Comparison of ENCODE assay signal across 36 cellular contexts in the genomic region with DNA sequence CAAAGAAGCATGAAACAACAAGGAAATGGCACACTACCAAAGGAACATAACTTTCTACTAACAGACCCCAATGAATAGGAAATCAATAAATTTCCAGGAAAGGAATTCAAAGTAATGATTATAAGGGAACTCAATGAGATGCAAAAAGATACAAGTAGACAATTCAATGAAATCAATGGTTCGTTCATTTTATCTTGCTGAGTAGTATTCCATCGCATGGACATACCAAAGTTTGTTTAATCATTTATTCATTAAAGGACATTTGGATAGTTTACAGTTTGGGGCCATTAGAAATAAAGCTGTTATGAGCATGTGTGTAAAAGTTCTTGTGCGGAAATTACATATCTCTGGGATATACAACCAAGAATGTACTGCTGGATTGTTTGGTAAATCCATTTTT. TPM values are rescaled to one million over a fixed set of nuclear protein-coding genes. Genes with fewer than 3 reads are reported as not detected.
"Had no signal": no experiment of that assay in that cellular context is flagged by ENCODE, and none has a peak within 500 bp of the region (broad histone marks: within the 10 kb centered on the region; RNA-seq: fewer than 3 reads in every experiment).

No MANE protein-coding gene starts in this region.

- H3K36me3 ChIP-seq: MG63 had no signal

- DNase-seq: Karpas-422, Kasumi-1, MG63, MM.1S, MV-4-11, NCI-H1048, NCI-H1092, NCI-H1092 treated with DMSO at 0.1 percent for 48 hours, NCI-H1105, NCI-H1105 treated with DMSO at 0.1 percent for 48 hours, NCI-H1417 treated with DMSO at 0.1 percent for 48 hours, NCI-H1436, NCI-H1436 treated with DMSO at 0.1 percent for 48 hours, NCI-H146, NCI-H1694, NCI-H1694 treated with DMSO at 0.1 percent for 48 hours, NCI-H187, NCI-H187 treated with DMSO at 0.1 percent for 48 hours, NCI-H2029, NCI-H2029 treated with DMSO at 0.1 percent for 48 hours, NCI-H2081, NCI-H2081 treated with DMSO at 0.1 percent for 48 hours, NCI-H2107, NCI-H2171, NCI-H2171 treated with DMSO at 0.1 percent for 48 hours, NCI-H2227 treated with DMSO at 0.1 percent for 48 hours, NCI-H226, NCI-H345, NCI-H446, NCI-H446 treated with DMSO at 0.1 percent for 48 hours, NCI-H510A, NCI-H510A treated with DMSO at 0.1 percent for 48 hours, NCI-H524 had no signal

- H3K27me3 ChIP-seq: MG63 had no signal

- H3K4me3 ChIP-seq: MG63 had no signal

- H3K9me3 ChIP-seq: MG63 had no signal

RNA-seq across cellular contexts. Expression of gene LYZ, which starts 35.0 kb away (rescaled TPM):
- total RNA-seq: LHCN-M2, M059J, MCF 10A had no signal
